In the genomic region with DNA sequence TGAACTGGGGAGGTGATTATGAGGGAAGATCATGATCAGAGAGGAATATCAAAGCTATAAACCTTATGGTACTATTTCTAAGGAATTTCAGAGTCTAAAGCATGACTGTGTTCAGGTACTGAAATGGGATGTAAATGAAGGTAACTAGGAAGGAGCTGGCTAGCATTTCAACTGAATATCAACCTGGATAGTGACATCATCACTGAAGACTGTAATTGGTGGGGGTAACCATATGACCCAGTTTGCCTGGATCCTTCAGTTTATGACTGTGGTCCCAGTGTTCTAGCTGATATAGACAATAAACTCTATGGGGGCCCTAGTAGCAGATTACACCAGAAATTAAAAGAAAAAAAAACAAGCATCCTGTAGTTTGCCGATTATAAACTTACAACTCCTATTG, we compare ENCODE assay signal across 2 cellular contexts.
A peak's percentile ranks its signal among the peaks of the same experiment; 100 is the strongest.
TF ChIP-seq lines count a peak whose summit lies in the region.

No MANE protein-coding gene starts in this region.

TF ChIP-seq in HEK293, 187 proteins besides CTCF, POLR2A, EP300 and RAD21:
- TF ChIP-seq ZNF561 (tag by site-specific recombination; IDR thresholded peaks at IDR 0.05; ENCODE audit: borderline replicate concordance), result no peak
- TF ChIP-seq, protein P1, sequence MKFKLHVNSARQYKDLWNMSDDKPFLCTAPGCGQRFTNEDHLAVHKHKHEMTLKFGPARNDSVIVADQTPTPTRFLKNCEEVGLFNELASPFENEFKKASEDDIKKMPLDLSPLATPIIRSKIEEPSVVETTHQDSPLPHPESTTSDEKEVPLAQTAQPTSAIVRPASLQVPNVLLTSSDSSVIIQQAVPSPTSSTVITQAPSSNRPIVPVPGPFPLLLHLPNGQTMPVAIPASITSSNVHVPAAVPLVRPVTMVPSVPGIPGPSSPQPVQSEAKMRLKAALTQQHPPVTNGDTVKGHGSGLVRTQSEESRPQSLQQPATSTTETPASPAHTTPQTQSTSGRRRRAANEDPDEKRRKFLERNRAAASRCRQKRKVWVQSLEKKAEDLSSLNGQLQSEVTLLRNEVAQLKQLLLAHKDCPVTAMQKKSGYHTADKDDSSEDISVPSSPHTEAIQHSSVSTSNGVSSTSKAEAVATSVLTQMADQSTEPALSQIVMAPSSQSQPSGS (tag by site-specific recombination; IDR thresholded peaks at IDR 0.05; ENCODE audit: low read depth), result peak; percentile 68; the same call in 1 of the 2 replicates

TF ChIP-seq in endothelial cell of umbilical vein, 7 proteins besides CTCF, POLR2A, EP300 and RAD21:
- TF ChIP-seq, protein P2, sequence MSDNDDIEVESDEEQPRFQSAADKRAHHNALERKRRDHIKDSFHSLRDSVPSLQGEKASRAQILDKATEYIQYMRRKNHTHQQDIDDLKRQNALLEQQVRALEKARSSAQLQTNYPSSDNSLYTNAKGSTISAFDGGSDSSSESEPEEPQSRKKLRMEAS (IDR thresholded peaks at IDR 0.05; ENCODE audit: insufficient read depth, insufficient read length), result no peak
- no peak for TF ChIP-seq JUN (IDR thresholded peaks at IDR 0.05; ENCODE audit: borderline replicate concordance, insufficient read depth, insufficient read length, low read depth)
- TF ChIP-seq MYC (IDR thresholded peaks at IDR 0.05; ENCODE audit: low read depth, low read length), result no peak
- no peak for TF ChIP-seq FOS (IDR thresholded peaks at IDR 0.05; ENCODE audit: borderline replicate concordance, insufficient read depth, low read length)
